Comparison of ENCODE assay signal across 11 cellular contexts in genomic region chr20:29689411-29690225, GRCh38.
DNase-seq lines count a peak whose midpoint lies in the region; ATAC-seq, FAIRE-seq and TF ChIP-seq lines count a peak whose summit lies in the region.
"Had no signal": no experiment of that assay in that cellular context is flagged by ENCODE, and none has a peak within 500 bp of the region (broad histone marks: within the 10 kb centered on the region; RNA-seq: fewer than 3 reads in every experiment).

No MANE protein-coding gene starts in this region.

- H3K4me3 ChIP-seq in Caco-2 (ENCODE audit: low read depth, low read length) = peak overlapping the region; percentile 32
- peak overlapping the region; percentile 37 to 38 for H3K4me3 ChIP-seq in muscle layer of duodenum (ENCODE audit: low read depth in 1 of 2, low read length in 2 of 2)

- POLR2A ChIA-PET in Caco-2 (lab: Charles Lee) = no interaction called here

- H3K27me3 Mint-ChIP-seq in Caco-2 (ENCODE audit: insufficient read depth, unreplicated experiment) = no peaks in the 10 kb centered on the region
- no peaks in the 10 kb centered on the region for H3K27me3 Mint-ChIP-seq in activated CD8-positive, alpha-beta memory T cell treated with anti-CD3 and anti-CD28 coated beads, Interleukin-2, amount 10 ng/mL, durations not matched to agents 7 days and 5 days
- H3K27me3 Mint-ChIP-seq: naive thymus-derived CD8-positive, alpha-beta T cell had no signal

- peak overlapping the region; percentile 19 for H3K27ac Mint-ChIP-seq in Caco-2 (ENCODE audit: unreplicated experiment)
- H3K27ac Mint-ChIP-seq in activated CD8-positive, alpha-beta memory T cell treated with anti-CD3 and anti-CD28 coated beads, Interleukin-2, amount 10 ng/mL, durations not matched to agents 7 days and 5 days = peak overlapping the region; percentile 63

- DNase-seq in Caco-2 (peak; percentile 69 to 77), NCI-H146 treated with DMSO at 0.1 percent for 48 hours (lab: John Stamatoyannopoulos, UW; ENCODE audit: unreplicated experiment) (peak; percentile 51), GM19239 (ENCODE audit: insufficient read length, low spot score) (no peak), NCI-H526 treated with DMSO at 0.1 percent for 48 hours (lab: John Stamatoyannopoulos, UW) (no peak), kidney glomerular epithelial cell (lab: John Stamatoyannopoulos, UW) (no peak)
- DNase-seq in activated CD8-positive, alpha-beta memory T cell treated with anti-CD3 and anti-CD28 coated beads, Interleukin-2, amount 10 ng/mL, durations not matched to agents 7 days and 5 days = peak; percentile 55
- DNase-seq: NCI-H345, stomach had no signal

- H3K36me3 ChIP-seq in Caco-2 (ENCODE audit: control insufficient read depth, insufficient read depth, low read length) (no peaks in the 10 kb centered on the region), muscle layer of duodenum (ENCODE audit: control insufficient read depth in 1 of 2, insufficient read depth in 2 of 2, low read length in 2 of 2) (no peaks in the 10 kb centered on the region)
- H3K36me3 ChIP-seq: stomach had no signal

- FAIRE-seq in GM19239 (lab: Jason Lieb, UNC) = no peak

- H3K27me3 ChIP-seq in Caco-2 (replicated peaks; ENCODE audit: control insufficient read depth, insufficient read depth, low read length) = no peaks in the 10 kb centered on the region
- H3K27me3 ChIP-seq in muscle layer of duodenum (ENCODE audit: low read depth, low read length) = no peaks in the 10 kb centered on the region
- H3K27me3 ChIP-seq: stomach had no signal

- CTCF ChIA-PET in Caco-2 (lab: Charles Lee) = no interaction called here
- CTCF ChIA-PET in activated CD8-positive, alpha-beta memory T cell treated with anti-CD3 and anti-CD28 coated beads, Interleukin-2, amount 10 ng/mL, durations not matched to agents 7 days and 5 days (lab: Charles Lee) = no interaction called here

- peak overlapping the region; percentile 13 for H3K4me3 Mint-ChIP-seq in Caco-2 (ENCODE audit: unreplicated experiment)
- H3K4me3 Mint-ChIP-seq in activated CD8-positive, alpha-beta memory T cell treated with anti-CD3 and anti-CD28 coated beads, Interleukin-2, amount 10 ng/mL, durations not matched to agents 7 days and 5 days = peak overlapping the region; percentile 11

- H3K4me1 Mint-ChIP-seq in Caco-2 (ENCODE audit: low read depth, unreplicated experiment) = no peaks in the 10 kb centered on the region
- no peaks in the 10 kb centered on the region for H3K4me1 Mint-ChIP-seq in activated CD8-positive, alpha-beta memory T cell treated with anti-CD3 and anti-CD28 coated beads, Interleukin-2, amount 10 ng/mL, durations not matched to agents 7 days and 5 days

- H3K9me3 ChIP-seq in Caco-2 (peaks cover 23% of the 10 kb centered on the region), muscle layer of duodenum (ENCODE audit: control insufficient read depth in 1 of 2, low read length in 2 of 2) (peaks cover 0 to 9% of the 10 kb centered on the region in 2 donors)

- H3K36me3 Mint-ChIP-seq in Caco-2 (ENCODE audit: insufficient read depth, unreplicated experiment) = peaks cover 5% of the 10 kb centered on the region
- no peaks in the 10 kb centered on the region for H3K36me3 Mint-ChIP-seq in activated CD8-positive, alpha-beta memory T cell treated with anti-CD3 and anti-CD28 coated beads, Interleukin-2, amount 10 ng/mL, durations not matched to agents 7 days and 5 days
- H3K36me3 Mint-ChIP-seq: naive thymus-derived CD8-positive, alpha-beta T cell had no signal

- peak; percentile 76 for ATAC-seq in activated CD8-positive, alpha-beta memory T cell treated with anti-CD3 and anti-CD28 coated beads, Interleukin-2, amount 10 ng/mL, durations not matched to agents 7 days and 5 days
- ATAC-seq in GM19351 (IDR thresholded peaks at IDR 0.05; ENCODE audit: unreplicated experiment) = no peak

- BruUV-seq in Caco-2 (replicated peaks; lab: Mats Ljungman, UMichigan) = no TSS peak

- no peak for TF ChIP-seq CTCF in Caco-2 (IDR thresholded peaks at IDR 0.05; ENCODE audit: insufficient read depth in 1 of 2, low read depth in 1 of 2, low read length in 1 of 2, severe bottlenecking in 1 of 2, unreplicated experiment in 1 of 2)

- peaks cover 18% of the 10 kb centered on the region for H3K9me3 Mint-ChIP-seq in Caco-2 (ENCODE audit: unreplicated experiment)
- H3K9me3 Mint-ChIP-seq in activated CD8-positive, alpha-beta memory T cell treated with anti-CD3 and anti-CD28 coated beads, Interleukin-2, amount 10 ng/mL, durations not matched to agents 7 days and 5 days (ENCODE audit: low read depth) = peaks cover 12% of the 10 kb centered on the region

- intact Hi-C loops in Caco-2 (cut with micrococcal nuclease; ENCODE audit: unreplicated experiment) = loop anchor here (10.0 kb wide), 3 partner anchors 45 to 595 kb away; no protein-coding TSS in a partner anchor

- H3K4me1 ChIP-seq in Caco-2 (no peaks in the 10 kb centered on the region), muscle layer of duodenum (ENCODE audit: control insufficient read depth in 1 of 2, insufficient read depth in 2 of 2, low read length in 2 of 2) (no peaks in the 10 kb centered on the region)
- H3K4me1 ChIP-seq: stomach had no signal

- no peak overlapping the region for H3K27ac ChIP-seq in muscle layer of duodenum (ENCODE audit: low read length)
- H3K27ac ChIP-seq: stomach had no signal

Comparison
In these comparisons a context has a peak if more than half of its experiments do, and no peak if none do; other contexts are left out.
1. DNase-seq: peak in Caco-2 (2 of 2), NCI-H146 treated with DMSO at 0.1 percent for 48 hours (single experiment) and activated CD8-positive, alpha-beta memory T cell treated with anti-CD3 and anti-CD28 coated beads, Interleukin-2, amount 10 ng/mL, durations not matched to agents 7 days and 5 days (single experiment); none in GM19239 (single experiment), NCI-H526 treated with DMSO at 0.1 percent for 48 hours (single experiment) and kidney glomerular epithelial cell (single experiment).